Comparison of ENCODE assay signal across 8 cellular contexts in genomic region chr2:205706769-205707375, GRCh38. TPM values are rescaled to one million over a fixed set of nuclear protein-coding genes. Genes with fewer than 3 reads are reported as not detected.
DNase-seq lines count a peak whose midpoint lies in the region; ATAC-seq, FAIRE-seq and TF ChIP-seq lines count a peak whose summit lies in the region.

No MANE protein-coding gene starts in this region.

- DNase-seq in COLO829 (ENCODE audit: low spot score) = peak; percentile 76
- DNase-seq in SHP77 (lab: John Stamatoyannopoulos, UW) = peak; percentile 63 to 70
- DNase-seq in bronchial epithelial cell (ENCODE audit: low read depth) = peak; percentile 86
- DNase-seq in memory B cell (ENCODE audit: low spot score in 2 of 2) = peak; percentile 55 to 68
- DNase-seq in suprapubic skin (ENCODE audit: low spot score in 2 of 2) = peak in 1 of 2 donors; percentile 77
- no peak for DNase-seq in inferior parietal cortex (ENCODE audit: extremely low spot score)

- ATAC-seq in GM19043 (IDR thresholded peaks at IDR 0.05; ENCODE audit: low read depth, unreplicated experiment) (peak; percentile 93), HG03135 (IDR thresholded peaks at IDR 0.05; ENCODE audit: unreplicated experiment) (peak; percentile 97), memory B cell (ENCODE audit: low read depth) (peak; percentile 91)

- no peak overlapping the region for H3K4me3 ChIP-seq in bronchial epithelial cell (ENCODE audit: low read depth, low read length)
- H3K4me3 ChIP-seq in suprapubic skin = no peak overlapping the region

- peaks cover 29% of the 10 kb centered on the region for H3K4me1 ChIP-seq in suprapubic skin

- TF ChIP-seq POLR2A in suprapubic skin (IDR thresholded peaks at IDR 0.05) = no peak

- FAIRE-seq in bronchial epithelial cell (lab: Jason Lieb, UNC) = no peak

- H3K27me3 ChIP-seq in bronchial epithelial cell (ENCODE audit: control insufficient read depth, insufficient read depth, low read length) (no peaks in the 10 kb centered on the region), suprapubic skin (no peaks in the 10 kb centered on the region)

- H3K4me1 Mint-ChIP-seq in memory B cell = peaks cover 27% of the 10 kb centered on the region

- WGBS in suprapubic skin = 56% methylated on average over 10 of the region's 10 CpGs

- H3K27ac ChIP-seq in suprapubic skin = peak overlapping the region; percentile 43

- H3K36me3 Mint-ChIP-seq in memory B cell = no peaks in the 10 kb centered on the region

- H3K9me3 ChIP-seq in suprapubic skin = no peaks in the 10 kb centered on the region

- TF ChIP-seq EP300 in suprapubic skin (IDR thresholded peaks at IDR 0.05) = no peak

- H3K4me3 Mint-ChIP-seq in memory B cell = peak overlapping the region; percentile 57

- no peak for TF ChIP-seq CTCF in bronchial epithelial cell (IDR thresholded peaks at IDR 0.05; ENCODE audit: insufficient read depth, low read length, severe bottlenecking)
- TF ChIP-seq CTCF in suprapubic skin (IDR thresholded peaks at IDR 0.05) = no peak

- peak overlapping the region; percentile 91 for H3K27ac Mint-ChIP-seq in memory B cell

- H3K9me3 Mint-ChIP-seq in memory B cell = no peaks in the 10 kb centered on the region

- H3K27me3 Mint-ChIP-seq in memory B cell = no peaks in the 10 kb centered on the region

- H3K36me3 ChIP-seq in bronchial epithelial cell (ENCODE audit: control insufficient read depth, insufficient read depth, low read length) (no peaks in the 10 kb centered on the region), suprapubic skin (no peaks in the 10 kb centered on the region)

RNA-seq across cellular contexts. Expression of gene NRP2, which starts 24.6 kb away (rescaled TPM):
- total RNA-seq in bronchial epithelial cell (12.8 and 21.3 TPM in 2 replicates), suprapubic skin (1 to 10 TPM; 3.4 to 8.9 (median 6.6) TPM)
